Comparison of ENCODE assay signal across 1 cellular context in the genomic region with DNA sequence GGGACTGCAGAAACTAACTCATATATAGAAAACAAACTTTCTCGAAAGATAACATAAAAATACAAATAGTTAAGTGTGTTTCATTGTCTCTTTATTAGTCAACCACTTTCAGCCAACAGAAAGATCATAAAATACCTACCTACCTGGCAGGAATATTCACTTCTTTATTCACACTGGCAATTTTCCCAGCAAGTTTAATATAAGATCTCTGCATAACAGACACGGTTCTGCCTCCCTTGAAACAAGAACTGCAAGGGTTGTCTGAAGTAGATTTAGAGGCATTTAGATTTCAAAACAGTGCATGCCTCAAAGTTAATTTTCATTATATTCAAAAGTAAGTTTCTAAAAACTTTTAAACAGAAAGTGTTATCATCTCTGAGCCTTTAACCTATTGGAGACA.
TF ChIP-seq lines count a peak whose summit lies in the region.

No MANE protein-coding gene starts in this region.

TF ChIP-seq in WTC11, 78 proteins besides CTCF, POLR2A, EP300 and RAD21 (continued from another document):
- TF ChIP-seq, protein P1, sequence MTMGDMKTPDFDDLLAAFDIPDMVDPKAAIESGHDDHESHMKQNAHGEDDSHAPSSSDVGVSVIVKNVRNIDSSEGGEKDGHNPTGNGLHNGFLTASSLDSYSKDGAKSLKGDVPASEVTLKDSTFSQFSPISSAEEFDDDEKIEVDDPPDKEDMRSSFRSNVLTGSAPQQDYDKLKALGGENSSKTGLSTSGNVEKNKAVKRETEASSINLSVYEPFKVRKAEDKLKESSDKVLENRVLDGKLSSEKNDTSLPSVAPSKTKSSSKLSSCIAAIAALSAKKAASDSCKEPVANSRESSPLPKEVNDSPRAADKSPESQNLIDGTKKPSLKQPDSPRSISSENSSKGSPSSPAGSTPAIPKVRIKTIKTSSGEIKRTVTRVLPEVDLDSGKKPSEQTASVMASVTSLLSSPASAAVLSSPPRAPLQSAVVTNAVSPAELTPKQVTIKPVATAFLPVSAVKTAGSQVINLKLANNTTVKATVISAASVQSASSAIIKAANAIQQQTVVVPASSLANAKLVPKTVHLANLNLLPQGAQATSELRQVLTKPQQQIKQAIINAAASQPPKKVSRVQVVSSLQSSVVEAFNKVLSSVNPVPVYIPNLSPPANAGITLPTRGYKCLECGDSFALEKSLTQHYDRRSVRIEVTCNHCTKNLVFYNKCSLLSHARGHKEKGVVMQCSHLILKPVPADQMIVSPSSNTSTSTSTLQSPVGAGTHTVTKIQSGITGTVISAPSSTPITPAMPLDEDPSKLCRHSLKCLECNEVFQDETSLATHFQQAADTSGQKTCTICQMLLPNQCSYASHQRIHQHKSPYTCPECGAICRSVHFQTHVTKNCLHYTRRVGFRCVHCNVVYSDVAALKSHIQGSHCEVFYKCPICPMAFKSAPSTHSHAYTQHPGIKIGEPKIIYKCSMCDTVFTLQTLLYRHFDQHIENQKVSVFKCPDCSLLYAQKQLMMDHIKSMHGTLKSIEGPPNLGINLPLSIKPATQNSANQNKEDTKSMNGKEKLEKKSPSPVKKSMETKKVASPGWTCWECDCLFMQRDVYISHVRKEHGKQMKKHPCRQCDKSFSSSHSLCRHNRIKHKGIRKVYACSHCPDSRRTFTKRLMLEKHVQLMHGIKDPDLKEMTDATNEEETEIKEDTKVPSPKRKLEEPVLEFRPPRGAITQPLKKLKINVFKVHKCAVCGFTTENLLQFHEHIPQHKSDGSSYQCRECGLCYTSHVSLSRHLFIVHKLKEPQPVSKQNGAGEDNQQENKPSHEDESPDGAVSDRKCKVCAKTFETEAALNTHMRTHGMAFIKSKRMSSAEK (CRISPR knock-in tag; IDR thresholded peaks at IDR 0.05; ENCODE audit: borderline replicate concordance): no peak
- TF ChIP-seq RELA (CRISPR knock-in tag; IDR thresholded peaks at IDR 0.05; ENCODE audit: borderline replicate concordance): no peak
- no peak for TF ChIP-seq MXD4 (CRISPR knock-in tag; IDR thresholded peaks at IDR 0.05; ENCODE audit: borderline replicate concordance)
- no peak for TF ChIP-seq GRHL2 (CRISPR knock-in tag; IDR thresholded peaks at IDR 0.05; ENCODE audit: insufficient replicate concordance, severe bottlenecking)
- TF ChIP-seq, protein P2, sequence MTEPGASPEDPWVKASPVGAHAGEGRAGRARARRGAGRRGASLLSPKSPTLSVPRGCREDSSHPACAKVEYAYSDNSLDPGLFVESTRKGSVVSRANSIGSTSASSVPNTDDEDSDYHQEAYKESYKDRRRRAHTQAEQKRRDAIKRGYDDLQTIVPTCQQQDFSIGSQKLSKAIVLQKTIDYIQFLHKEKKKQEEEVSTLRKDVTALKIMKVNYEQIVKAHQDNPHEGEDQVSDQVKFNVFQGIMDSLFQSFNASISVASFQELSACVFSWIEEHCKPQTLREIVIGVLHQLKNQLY (CRISPR knock-in tag; IDR thresholded peaks at IDR 0.05): no peak
- no peak for TF ChIP-seq ATF2 (CRISPR knock-in tag; IDR thresholded peaks at IDR 0.05; ENCODE audit: borderline replicate concordance, low read depth)
- TF ChIP-seq SMAD3 (CRISPR knock-in tag; IDR thresholded peaks at IDR 0.05; ENCODE audit: borderline replicate concordance): no peak
- TF ChIP-seq CBFB (CRISPR knock-in tag; IDR thresholded peaks at IDR 0.05; ENCODE audit: low read depth): no peak
